In the genomic region with DNA sequence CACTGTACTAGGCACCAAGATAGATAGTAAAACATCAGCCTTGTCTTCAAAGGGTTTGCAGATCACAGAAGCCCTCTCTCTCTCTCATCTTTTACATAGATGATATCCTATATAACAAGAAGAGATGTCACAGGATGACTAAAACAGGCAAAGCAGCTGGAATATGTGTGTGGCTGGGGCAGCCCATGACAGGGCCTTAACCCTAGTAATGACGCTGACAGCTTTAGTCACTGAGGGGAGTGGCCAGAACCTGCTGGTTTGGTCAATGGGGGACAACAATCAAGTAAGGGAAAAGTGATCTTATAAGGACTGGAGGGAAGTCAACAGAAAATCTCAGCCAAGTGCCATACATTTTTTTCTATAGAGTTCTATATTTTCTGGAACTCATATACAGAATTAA, we compare ENCODE assay signal across 12 cellular contexts. TPM values are rescaled to one million over a fixed set of nuclear protein-coding genes. Genes with fewer than 3 reads are reported as not detected.
DNase-seq lines count a peak whose midpoint lies in the region; ATAC-seq, FAIRE-seq and TF ChIP-seq lines count a peak whose summit lies in the region.
"Had no signal": no experiment of that assay in that cellular context is flagged by ENCODE, and none has a peak within 500 bp of the region (broad histone marks: within the 10 kb centered on the region; RNA-seq: fewer than 3 reads in every experiment).

No MANE protein-coding gene starts in this region.

- TF ChIP-seq CTCF in bronchial epithelial cell (IDR thresholded peaks at IDR 0.05; ENCODE audit: insufficient read depth, low read length, severe bottlenecking) = no peak
- no peak for TF ChIP-seq CTCF in heart right ventricle (IDR thresholded peaks at IDR 0.05)

- H3K36me3 ChIP-seq in bronchial epithelial cell (ENCODE audit: control insufficient read depth, insufficient read depth, low read length) (no peaks in the 10 kb centered on the region), heart right ventricle (no peaks in the 10 kb centered on the region)

- FAIRE-seq in bronchial epithelial cell (lab: Jason Lieb, UNC) = no peak
- FAIRE-seq: G401.6, H1 had no signal

- no peaks in the 10 kb centered on the region for H3K9me3 ChIP-seq in heart right ventricle

- peaks cover 0 to 29% (median 5%) of the 10 kb centered on the region in 9 donors for H3K4me1 ChIP-seq in heart right ventricle

- no peak overlapping the region for H3K4me3 ChIP-seq in bronchial epithelial cell (ENCODE audit: low read depth, low read length)
- no peak overlapping the region for H3K4me3 ChIP-seq in heart right ventricle

- ATAC-seq in heart right ventricle = no peak
- ATAC-seq in HG03521 (IDR thresholded peaks at IDR 0.05; ENCODE audit: unreplicated experiment) = no peak
- no peak for ATAC-seq in GM21786 (IDR thresholded peaks at IDR 0.05; ENCODE audit: unreplicated experiment)
- no peak for ATAC-seq in HG02970 (IDR thresholded peaks at IDR 0.05; ENCODE audit: low FRiP score, unreplicated experiment)

- DNase-seq in Daoy (ENCODE audit: low read depth) = peak; percentile 69
- peak; percentile 86 for DNase-seq in RKO (ENCODE audit: low spot score)
- DNase-seq in bronchial epithelial cell (ENCODE audit: low read depth) = peak; percentile 91
- DNase-seq in stimulated activated CD4-positive, alpha-beta T cell treated with anti-CD3 and anti-CD28 coated beads, Interleukin-12 subunit alpha, Interleukin-12 subunit beta, amount 100 ng/mL, for 4 hours = peak; percentile 16
- DNase-seq in heart right ventricle = no peak
- DNase-seq: NCI-H1417 treated with DMSO at 0.1 percent for 48 hours, T-helper 9 cell had no signal

- intact Hi-C loops in heart right ventricle (cut with DNase I) = loop anchor here in 5 of 10 donors (5.0 kb wide), 5 partner anchors 130 to 405 kb away; a partner anchor contains a TSS

- no peaks in the 10 kb centered on the region for H3K27me3 ChIP-seq in bronchial epithelial cell (ENCODE audit: control insufficient read depth, insufficient read depth, low read length)
- no peaks in the 10 kb centered on the region for H3K27me3 ChIP-seq in heart right ventricle

- H3K27ac ChIP-seq in heart right ventricle = peak overlapping the region in 1 of 10 donors; percentile 54

- WGBS in heart right ventricle, 2 donors = 86 to 94% methylated on average over 1 of the region's 1 CpG

RNA-seq across cellular contexts. Expression of a gene that starts 41.9 kb away (rescaled TPM):
- total RNA-seq in Daoy (2014; rRNA removed; shearing (Covaris generic)) = 13.2 and 15.8 TPM in 2 replicates
- 32.8 and 34.2 TPM in 2 replicates for total RNA-seq in bronchial epithelial cell
- total RNA-seq in heart right ventricle = 10 to 100 TPM in 2 of 10 donors, 1 to 10 TPM in 8; 7.8 to 13.8 (median 8.5) TPM
- 1 to 10 TPM; 2.5 to 3.7 TPM for polyA plus RNA-seq in heart right ventricle

Comparison
In these comparisons a context has a peak if more than half of its experiments do, and no peak if none do; other contexts are left out.
1. DNase-seq: peak in Daoy (single experiment), RKO (single experiment), bronchial epithelial cell (single experiment) and stimulated activated CD4-positive, alpha-beta T cell treated with anti-CD3 and anti-CD28 coated beads, Interleukin-12 subunit alpha, Interleukin-12 subunit beta, amount 100 ng/mL, for 4 hours (single experiment); none in heart right ventricle (0 of 2).